Comparison of ENCODE assay signal across 30 cellular contexts in genomic region chr3:8011902-8012301, GRCh38.
"Had no signal": no experiment of that assay in that cellular context is flagged by ENCODE, and none has a peak within 500 bp of the region (broad histone marks: within the 10 kb centered on the region; RNA-seq: fewer than 3 reads in every experiment).

No MANE protein-coding gene starts in this region.

- H3K9me3 ChIP-seq: colonic mucosa had no signal

- H3K27ac ChIP-seq: ascending aorta, breast epithelium, cardiac muscle cell, colonic mucosa had no signal

- H3K27ac Mint-ChIP-seq: activated CD4-positive, alpha-beta memory T cell treated with anti-CD3 and anti-CD28 coated beads, Interleukin-2, amount 10 ng/mL, durations not matched to agents 7 days and 5 days; activated CD4-positive, alpha-beta T cell treated with anti-CD3 and anti-CD28 coated beads for 36 hours; activated CD4-positive, alpha-beta T cell treated with anti-CD3 and anti-CD28 coated beads, Interleukin-2, amount 10 ng/mL, durations not matched to agents 7 days and 5 days; activated naive CD4-positive, alpha-beta T cell treated with anti-CD3 and anti-CD28 coated beads, Interleukin-2, amount 10 ng/mL, durations not matched to agents 7 days and 5 days; activated naive CD4-positive, alpha-beta T cell treated with anti-CD3 and anti-CD28 coated beads, Interleukin-2, amount 50 U/mL, for 72 hours; activated naive CD8-positive, alpha-beta T cell treated with anti-CD3 and anti-CD28 coated beads, Interleukin-2, amount 10 ng/mL, durations not matched to agents 7 days and 5 days; activated T-cell treated with anti-CD3 and anti-CD28 coated beads, Interleukin-2, amount 50 U/mL, for 24 hours; activated T-cell treated with anti-CD3 and anti-CD28 coated beads, Interleukin-2, amount 50 U/mL, for 72 hours; brain; T-helper 17 cell; T-helper 2 cell treated with Interferon-gamma antibody and Interleukin-4, amounts not matched to agents 5 μg/mL and 100 μg/mL, for 36 hours had no signal

- H3K4me1 ChIP-seq: ascending aorta, breast epithelium, colonic mucosa had no signal

- H3K9me3 Mint-ChIP-seq: activated CD4-positive, alpha-beta memory T cell treated with anti-CD3 and anti-CD28 coated beads, Interleukin-2, amount 10 ng/mL, durations not matched to agents 7 days and 5 days; activated naive CD4-positive, alpha-beta T cell treated with anti-CD3 and anti-CD28 coated beads, Interleukin-2, amount 10 ng/mL, durations not matched to agents 7 days and 5 days; activated naive CD8-positive, alpha-beta T cell treated with anti-CD3 and anti-CD28 coated beads, Interleukin-2, amount 10 ng/mL, durations not matched to agents 7 days and 5 days had no signal

- ATAC-seq: activated CD4-positive, alpha-beta T cell treated with anti-CD3 and anti-CD28 coated beads for 36 hours; activated naive CD4-positive, alpha-beta T cell treated with anti-CD3 and anti-CD28 coated beads, Interleukin-2, amount 50 U/mL, for 72 hours; activated T-cell treated with anti-CD3 and anti-CD28 coated beads, Interleukin-2, amount 50 U/mL, for 72 hours; esophagus mucosa; T-helper 17 cell had no signal

- H3K4me3 Mint-ChIP-seq: activated CD4-positive, alpha-beta memory T cell treated with anti-CD3 and anti-CD28 coated beads, Interleukin-2, amount 10 ng/mL, durations not matched to agents 7 days and 5 days; activated CD4-positive, alpha-beta T cell treated with anti-CD3 and anti-CD28 coated beads for 36 hours; activated CD4-positive, alpha-beta T cell treated with anti-CD3 and anti-CD28 coated beads, Interleukin-2, amount 10 ng/mL, durations not matched to agents 7 days and 5 days; activated naive CD4-positive, alpha-beta T cell treated with anti-CD3 and anti-CD28 coated beads, Interleukin-2, amount 10 ng/mL, durations not matched to agents 7 days and 5 days; activated naive CD8-positive, alpha-beta T cell treated with anti-CD3 and anti-CD28 coated beads, Interleukin-2, amount 10 ng/mL, durations not matched to agents 7 days and 5 days; activated T-cell treated with anti-CD3 and anti-CD28 coated beads, Interleukin-2, amount 50 U/mL, for 24 hours; activated T-cell treated with anti-CD3 and anti-CD28 coated beads, Interleukin-2, amount 50 U/mL, for 72 hours; brain; T-helper 17 cell; T-helper 2 cell treated with Interferon-gamma antibody and Interleukin-4, amounts not matched to agents 5 μg/mL and 100 μg/mL, for 36 hours had no signal

- H3K36me3 Mint-ChIP-seq: activated naive CD4-positive, alpha-beta T cell treated with anti-CD3 and anti-CD28 coated beads, Interleukin-2, amount 10 ng/mL, durations not matched to agents 7 days and 5 days; activated naive CD8-positive, alpha-beta T cell treated with anti-CD3 and anti-CD28 coated beads, Interleukin-2, amount 10 ng/mL, durations not matched to agents 7 days and 5 days; brain had no signal

- H3K36me3 ChIP-seq: ascending aorta, breast epithelium, cardiac muscle cell, colonic mucosa had no signal

- H3K27me3 Mint-ChIP-seq: activated CD4-positive, alpha-beta memory T cell treated with anti-CD3 and anti-CD28 coated beads, Interleukin-2, amount 10 ng/mL, durations not matched to agents 7 days and 5 days; activated CD4-positive, alpha-beta T cell treated with anti-CD3 and anti-CD28 coated beads for 36 hours; activated CD4-positive, alpha-beta T cell treated with anti-CD3 and anti-CD28 coated beads, Interleukin-2, amount 10 ng/mL, durations not matched to agents 7 days and 5 days; activated naive CD4-positive, alpha-beta T cell treated with anti-CD3 and anti-CD28 coated beads, Interleukin-2, amount 10 ng/mL, durations not matched to agents 7 days and 5 days; activated naive CD8-positive, alpha-beta T cell treated with anti-CD3 and anti-CD28 coated beads, Interleukin-2, amount 10 ng/mL, durations not matched to agents 7 days and 5 days; activated T-cell treated with anti-CD3 and anti-CD28 coated beads, Interleukin-2, amount 50 U/mL, for 24 hours; brain; T-helper 17 cell had no signal

- H3K27me3 ChIP-seq: ascending aorta, breast epithelium, cardiac muscle cell, colonic mucosa had no signal

- H3K4me3 ChIP-seq: ascending aorta, breast epithelium, cardiac muscle cell, colonic mucosa had no signal

- FAIRE-seq: frontal cortex had no signal

- DNase-seq: activated CD4-positive, alpha-beta memory T cell treated with anti-CD3 and anti-CD28 coated beads, Interleukin-2, amount 10 ng/mL, durations not matched to agents 7 days and 5 days; activated CD4-positive, alpha-beta T cell treated with anti-CD3 and anti-CD28 coated beads for 36 hours; activated CD4-positive, alpha-beta T cell treated with anti-CD3 and anti-CD28 coated beads, Interleukin-2, amount 10 ng/mL, durations not matched to agents 7 days and 5 days; activated CD4-positive, alpha-beta T cell treated with anti-CD3 and anti-CD28 coated beads, Interleukin-2, amount 50 U/mL, for 4 hours; activated CD4-positive, CD25-positive, alpha-beta regulatory T cell; activated CD4-positive, CD25-positive, alpha-beta regulatory T cell treated with anti-CD3 and anti-CD28 coated beads, Interleukin-2, amount 50 U/mL, for 72 hours; activated CD8-positive, alpha-beta memory T cell treated with anti-CD3 and anti-CD28 coated beads, Interleukin-2, amount 50 U/mL, for 48 hours; activated gamma-delta T cell; activated naive CD4-positive, alpha-beta T cell; activated naive CD4-positive, alpha-beta T cell treated with anti-CD3 and anti-CD28 coated beads, Interleukin-2, amount 10 ng/mL, durations not matched to agents 7 days and 5 days; activated naive CD8-positive, alpha-beta T cell treated with anti-CD3 and anti-CD28 coated beads, Interleukin-2, amount 10 ng/mL, durations not matched to agents 7 days and 5 days; activated T-cell treated with anti-CD3 and anti-CD28 coated beads for 4 hours; activated T-cell treated with anti-CD3 and anti-CD28 coated beads, Interleukin-2, amount 50 U/mL, for 24 hours; activated T-cell treated with anti-CD3 and anti-CD28 coated beads, Interleukin-2, amount 50 U/mL, for 72 hours; central memory CD4-positive, alpha-beta T cell; cerebellar nuclear complex; colonic mucosa; effector CD8-positive, alpha-beta T cell; foreskin fibroblast; head of caudate nucleus; T-helper 17 cell; T1000 had no signal

- H3K4me1 Mint-ChIP-seq: activated CD4-positive, alpha-beta memory T cell treated with anti-CD3 and anti-CD28 coated beads, Interleukin-2, amount 10 ng/mL, durations not matched to agents 7 days and 5 days; activated CD4-positive, alpha-beta T cell treated with anti-CD3 and anti-CD28 coated beads for 36 hours; activated CD4-positive, alpha-beta T cell treated with anti-CD3 and anti-CD28 coated beads, Interleukin-2, amount 10 ng/mL, durations not matched to agents 7 days and 5 days; activated naive CD4-positive, alpha-beta T cell treated with anti-CD3 and anti-CD28 coated beads, Interleukin-2, amount 10 ng/mL, durations not matched to agents 7 days and 5 days; activated naive CD8-positive, alpha-beta T cell treated with anti-CD3 and anti-CD28 coated beads, Interleukin-2, amount 10 ng/mL, durations not matched to agents 7 days and 5 days; T-helper 17 cell had no signal
